8 cellular contexts compared by ENCODE assay signal in genomic region chr9:124320062-124320973, GRCh38.
DNase-seq lines count a peak whose midpoint lies in the region; ATAC-seq and TF ChIP-seq lines count a peak whose summit lies in the region.

No MANE protein-coding gene starts in this region.

- TF ChIP-seq CTCF in 22Rv1 (IDR thresholded peaks at IDR 0.05) (peak; percentile 92), GM12865 (IDR thresholded peaks at IDR 0.05; ENCODE audit: insufficient read depth, low read depth, low read length, missing control alignments) (peak; percentile 86), lower lobe of right lung (IDR thresholded peaks at IDR 0.05) (peak; percentile 92)

- intact Hi-C loops in lower lobe of right lung (cut with DNase I): no loop called here

- peaks cover 13% of the 10 kb centered on the region for H3K4me1 ChIP-seq in lower lobe of right lung

- no peaks in the 10 kb centered on the region for H3K27me3 ChIP-seq in lower lobe of right lung (ENCODE audit: low read depth)

- H3K27ac ChIP-seq in 22Rv1: no peak overlapping the region
- H3K27ac ChIP-seq in lower lobe of right lung: peak overlapping the region; percentile 6

- peaks cover 61% of the 10 kb centered on the region for H3K36me3 ChIP-seq in lower lobe of right lung

- H3K4me3 ChIP-seq in GM12865 (ENCODE audit: low read depth, low read length): no peak overlapping the region
- H3K4me3 ChIP-seq in lower lobe of right lung: no peak overlapping the region

- peak; percentile 79 to 87 for ATAC-seq in lower lobe of right lung
- ATAC-seq in stimulated activated naive CD8-positive, alpha-beta T cell treated with anti-CD3 and anti-CD28 coated beads, Interleukin-15, Interleukin-2, amounts not matched to agents 100 U/mL and 50 U/mL, for 24 hours: no peak
- ATAC-seq in HG03571 (IDR thresholded peaks at IDR 0.05; ENCODE audit: unreplicated experiment): no peak

- DNase-seq in GM12865 (ENCODE audit: low read depth) (peak; percentile 49), NCI-H2107 (lab: John Stamatoyannopoulos, UW) (peak; percentile 27), ecto neural progenitor cell (ENCODE audit: low spot score) (peak; percentile 83), lower lobe of right lung (peak; percentile 69)
- peak; percentile 64 for DNase-seq in activated CD4-positive, CD25-positive, alpha-beta regulatory T cell treated with anti-CD3 and anti-CD28 coated beads, Interleukin-2, amount 50 U/mL, for 72 hours
- DNase-seq in stimulated activated naive CD8-positive, alpha-beta T cell treated with anti-CD3 and anti-CD28 coated beads, Interleukin-15, Interleukin-2, amounts not matched to agents 100 U/mL and 50 U/mL, for 24 hours: peak; percentile 72

- no peaks in the 10 kb centered on the region for H3K9me3 ChIP-seq in lower lobe of right lung

Comparison
In these comparisons a context has a peak if more than half of its experiments do, and no peak if none do; other contexts are left out.
1. DNase-seq: peak in every context shown above with its lines; median percentile 83 in ecto neural progenitor cell; 72 in stimulated activated naive CD8-positive, alpha-beta T cell treated with anti-CD3 and anti-CD28 coated beads, Interleukin-15, Interleukin-2, amounts not matched to agents 100 U/mL and 50 U/mL, for 24 hours; 69 in lower lobe of right lung; 64 in activated CD4-positive, CD25-positive, alpha-beta regulatory T cell treated with anti-CD3 and anti-CD28 coated beads, Interleukin-2, amount 50 U/mL, for 72 hours; 49 in GM12865; 27 in NCI-H2107.
2. ATAC-seq: peak in lower lobe of right lung (2 of 2); none in stimulated activated naive CD8-positive, alpha-beta T cell treated with anti-CD3 and anti-CD28 coated beads, Interleukin-15, Interleukin-2, amounts not matched to agents 100 U/mL and 50 U/mL, for 24 hours (single experiment) and HG03571 (single experiment).
3. Peak in every context shown above with its lines, with median percentiles within 50 percentile points of each other: CTCF ChIP-seq.